Comparison of ENCODE assay signal across 8 cellular contexts in genomic region chr21:31343680-31344480, GRCh38. TPM values are rescaled to one million over a fixed set of nuclear protein-coding genes. Genes with fewer than 3 reads are reported as not detected.
DNase-seq lines count a peak whose midpoint lies in the region; ATAC-seq and TF ChIP-seq lines count a peak whose summit lies in the region.

TIAM1 (minus strand) TSS chr21:31344261; CDS start chr21:31266972, 77,289 bp downstream.

- peaks cover 17% of the 10 kb centered on the region for H3K36me3 Mint-ChIP-seq in activated naive CD8-positive, alpha-beta T cell treated with anti-CD3 and anti-CD28 coated beads, Interleukin-2, amount 10 ng/mL, durations not matched to agents 7 days and 5 days

- H3K27ac ChIP-seq in heart left ventricle (peak within 1 kb of the TSS in 4 of 12 donors; percentile 21 to 67 (median 50)), trophoblast cell (ENCODE audit: low read depth, low read length) (peak within 1 kb of the TSS; percentile 5)

- H3K4me3 Mint-ChIP-seq in activated naive CD8-positive, alpha-beta T cell treated with anti-CD3 and anti-CD28 coated beads, Interleukin-2, amount 10 ng/mL, durations not matched to agents 7 days and 5 days = peak within 1 kb of the TSS; percentile 90

- H4K12ac ChIP-seq in trophoblast cell (ENCODE audit: low read depth, low read length) = peak within 1 kb of the TSS; percentile 45

- H3K4me1 ChIP-seq in heart left ventricle = peaks cover 0 to 29% (median 0%) of the 10 kb centered on the region in 12 donors
- H3K4me1 ChIP-seq in trophoblast cell (ENCODE audit: control insufficient read depth in 1 of 2, insufficient read depth in 2 of 2, low read length in 2 of 2) = peaks cover 6 to 16% of the 10 kb centered on the region in 2 experiments

- no peak within 1 kb of the TSS for H3K23ac ChIP-seq in trophoblast cell (ENCODE audit: low read length)

- peaks cover 5% of the 10 kb centered on the region for H3K79me2 ChIP-seq in trophoblast cell (ENCODE audit: control insufficient read depth, insufficient read depth, low read length, poor library complexity)

- H2BK5ac ChIP-seq in trophoblast cell (ENCODE audit: low read depth, low read length, poor library complexity) = peak within 1 kb of the TSS; percentile 28

- no peak for TF ChIP-seq CTCF in heart left ventricle (IDR thresholded peaks at IDR 0.05)

- H2BK120ac ChIP-seq in trophoblast cell (ENCODE audit: insufficient read depth, low read length, poor library complexity) = peak within 1 kb of the TSS; percentile 44

- intact Hi-C loops in heart left ventricle (cut with DNase I) = loop anchor here in 5 of 10 donors (10.0 kb wide), 4 partner anchors 129 to 261 kb away; no protein-coding TSS in a partner anchor

- peak within 1 kb of the TSS; percentile 73 for H3K27ac Mint-ChIP-seq in activated naive CD8-positive, alpha-beta T cell treated with anti-CD3 and anti-CD28 coated beads, Interleukin-2, amount 10 ng/mL, durations not matched to agents 7 days and 5 days

- WGBS in heart left ventricle, 4 donors = 1 to 2% (median 1%) methylated on average over 42 to 49 of the region's 49 CpGs
- WGBS in trophoblast cell (ENCODE audit: extremely low coverage, insufficient coverage, insufficient read length) = no CpG with 5 or more reads among the region's 49 CpGs

- peaks cover 6% of the 10 kb centered on the region for H3K79me1 ChIP-seq in trophoblast cell (ENCODE audit: low read length)

- peak within 1 kb of the TSS; percentile 75 for H3K4me2 ChIP-seq in trophoblast cell (ENCODE audit: low read length)

- H4K8ac ChIP-seq in trophoblast cell (ENCODE audit: low read depth, low read length) = peak within 1 kb of the TSS; percentile 68

- H3K9me3 ChIP-seq in heart left ventricle = no peaks in the 10 kb centered on the region
- H3K9me3 ChIP-seq in trophoblast cell (ENCODE audit: insufficient read depth, low read depth, low read length) = no peaks in the 10 kb centered on the region

- TF ChIP-seq POLR2A in heart left ventricle (IDR thresholded peaks at IDR 0.05) = no peak

- H2BK12ac ChIP-seq in trophoblast cell (ENCODE audit: low read length) = peak within 1 kb of the TSS; percentile 5

- no peaks in the 10 kb centered on the region for H3K9me3 Mint-ChIP-seq in activated naive CD8-positive, alpha-beta T cell treated with anti-CD3 and anti-CD28 coated beads, Interleukin-2, amount 10 ng/mL, durations not matched to agents 7 days and 5 days

- no peak within 1 kb of the TSS for H2AK5ac ChIP-seq in trophoblast cell (ENCODE audit: low read length)

- H3K14ac ChIP-seq in trophoblast cell (ENCODE audit: low read length) = peak within 1 kb of the TSS; percentile 38

- no peaks in the 10 kb centered on the region for H3K36me3 ChIP-seq in heart left ventricle
- no peaks in the 10 kb centered on the region for H3K36me3 ChIP-seq in trophoblast cell (ENCODE audit: control insufficient read depth in 1 of 2, insufficient read depth in 2 of 2, low read length in 2 of 2)

- peaks cover 40% of the 10 kb centered on the region for H3K4me1 Mint-ChIP-seq in activated naive CD8-positive, alpha-beta T cell treated with anti-CD3 and anti-CD28 coated beads, Interleukin-2, amount 10 ng/mL, durations not matched to agents 7 days and 5 days

- H3K4ac ChIP-seq in trophoblast cell (ENCODE audit: low read depth, low read length) = peak within 1 kb of the TSS; percentile 33

- H3K9ac ChIP-seq in trophoblast cell (ENCODE audit: low read length) = peak within 1 kb of the TSS; percentile 44

- H3K27me3 Mint-ChIP-seq in activated naive CD8-positive, alpha-beta T cell treated with anti-CD3 and anti-CD28 coated beads, Interleukin-2, amount 10 ng/mL, durations not matched to agents 7 days and 5 days = peaks cover 41% of the 10 kb centered on the region

- POLR2A ChIA-PET in activated naive CD8-positive, alpha-beta T cell treated with anti-CD3 and anti-CD28 coated beads, Interleukin-2, amount 10 ng/mL, durations not matched to agents 7 days and 5 days (lab: Charles Lee) = interaction anchor here (0.9 to 2.6 kb wide), 4 partner anchors 10 to 215 kb away, joined by 3 to 10 read pairs (median 4); no protein-coding TSS in a partner anchor

- H4K91ac ChIP-seq in trophoblast cell (ENCODE audit: low read depth, low read length) = peak within 1 kb of the TSS; percentile 81

- peak within 1 kb of the TSS; percentile 65 for H3K18ac ChIP-seq in trophoblast cell (ENCODE audit: low read length)

- peak; percentile 61 for ATAC-seq in activated naive CD8-positive, alpha-beta T cell treated with anti-CD3 and anti-CD28 coated beads, Interleukin-2, amount 10 ng/mL, durations not matched to agents 7 days and 5 days (ENCODE audit: low read depth)
- ATAC-seq in heart left ventricle = peak; percentile 63 to 97 (median 92)
- ATAC-seq in HG03039 (IDR thresholded peaks at IDR 0.05; ENCODE audit: unreplicated experiment) = no peak

- H2AFZ ChIP-seq in trophoblast cell (ENCODE audit: insufficient read depth, low read length, poor library complexity) = peak within 1 kb of the TSS; percentile 68

- peaks cover 0 to 51% (median 20%) of the 10 kb centered on the region in 9 donors for H3K27me3 ChIP-seq in heart left ventricle
- H3K27me3 ChIP-seq in trophoblast cell (ENCODE audit: insufficient read depth, low read length) = no peaks in the 10 kb centered on the region

- peak within 1 kb of the TSS; percentile 20 to 64 (median 50) for H3K4me3 ChIP-seq in heart left ventricle
- peak within 1 kb of the TSS; percentile 79 for H3K4me3 ChIP-seq in trophoblast cell (ENCODE audit: low read depth, low read length)

- peak; percentile 93 for DNase-seq in Daoy (ENCODE audit: low read depth)
- DNase-seq in NCI-H226 = peak; percentile 63
- DNase-seq in activated naive CD8-positive, alpha-beta T cell treated with anti-CD3 and anti-CD28 coated beads, Interleukin-2, amount 10 ng/mL, durations not matched to agents 7 days and 5 days = peak; percentile 40
- DNase-seq in heart left ventricle = peak; percentile 46 to 75 (median 57)
- peak; percentile 75 to 85 for DNase-seq in trophoblast cell
- no peak for DNase-seq in effector CD4-positive, alpha-beta T cell
- DNase-seq in NCI-H2196 treated with DMSO at 0.1 percent for 48 hours (lab: John Stamatoyannopoulos, UW; ENCODE audit: unreplicated experiment) = no peak

RNA-seq across cellular contexts. Expression of gene TIAM1, which starts in this region (rescaled TPM):
- 17.8 and 19.9 TPM in 2 replicates for total RNA-seq in Daoy (2014; rRNA removed; shearing (Covaris generic))
- total RNA-seq in activated naive CD8-positive, alpha-beta T cell treated with anti-CD3 and anti-CD28 coated beads, Interleukin-2, amount 10 ng/mL, durations not matched to agents 7 days and 5 days = 10 to 100 TPM; 21.8 to 23.7 TPM
- 1 to 10 TPM in 8 of 9 donors, under 1 TPM in 1; 0.31 to 9.4 (median 1.7) TPM for total RNA-seq in heart left ventricle
- polyA plus RNA-seq in heart left ventricle = under 1 TPM; 0.57 to 0.97 TPM
- 11.0 and 11.3 TPM in 2 replicates for polyA plus RNA-seq in trophoblast cell (2013)

Comparison
In these comparisons a context has a peak if more than half of its experiments do, and no peak if none do; other contexts are left out.
1. DNase-seq: peak in Daoy (single experiment), NCI-H226 (single experiment), activated naive CD8-positive, alpha-beta T cell treated with anti-CD3 and anti-CD28 coated beads, Interleukin-2, amount 10 ng/mL, durations not matched to agents 7 days and 5 days (single experiment), heart left ventricle (5 of 5) and trophoblast cell (2 of 2); none in effector CD4-positive, alpha-beta T cell (single experiment) and NCI-H2196 treated with DMSO at 0.1 percent for 48 hours (single experiment).